Comparison of ENCODE assay signal across 12 cellular contexts in genomic region chr6:45438849-45439406, GRCh38.
DNase-seq lines count a peak whose midpoint lies in the region; ATAC-seq lines count a peak whose summit lies in the region.
"Had no signal": no experiment of that assay in that cellular context is flagged by ENCODE, and none has a peak within 500 bp of the region (broad histone marks: within the 10 kb centered on the region; RNA-seq: fewer than 3 reads in every experiment).

No MANE protein-coding gene starts in this region.

- CTCF ChIA-PET in CD4-positive, alpha-beta memory T cell (lab: Charles Lee; ENCODE audit: partially characterized antibody): interaction anchor here (1.1 to 1.3 kb wide), 2 partner anchors 13 to 19 kb away, joined by 3 read pairs; no protein-coding TSS in a partner anchor

- POLR2A ChIA-PET in CD4-positive, alpha-beta memory T cell (lab: Charles Lee; ENCODE audit: partially characterized antibody): interaction anchor here (1.8 kb wide), 1 partner anchor 14 kb away, joined by 8 read pairs; no protein-coding TSS in a partner anchor

- peaks cover 59 to 94% (median 73%) of the 10 kb centered on the region in 4 donors for H3K4me1 Mint-ChIP-seq in CD4-positive, alpha-beta memory T cell

- H3K27ac ChIP-seq in CD4-positive, alpha-beta memory T cell (ENCODE audit: low read depth, low read length): no peak overlapping the region
- H3K27ac ChIP-seq in KOPT-K1 (ENCODE audit: low read depth, low read length, poor library complexity, severe bottlenecking): peak overlapping the region; percentile 98
- H3K27ac ChIP-seq: left ventricle myocardium inferior had no signal

- peak overlapping the region in 7 of 8 donors; percentile 45 to 75 (median 64) for H3K4me3 Mint-ChIP-seq in CD4-positive, alpha-beta memory T cell

- peak in 4 of 5 donors; percentile 19 to 44 (median 33) for DNase-seq in CD4-positive, alpha-beta memory T cell
- DNase-seq in adipocyte (ENCODE audit: low read depth) (peak; percentile 70), iris pigment epithelial cell (ENCODE audit: low read depth) (peak; percentile 92), mucosa of gallbladder (ENCODE audit: low spot score) (no peak), C1 segment of cervical spinal cord (lab: John Stamatoyannopoulos, UW) (no peak), cerebellar cortex (ENCODE audit: low spot score) (no peak)
- DNase-seq: left ventricle myocardium inferior; NCI-H2029; stimulated activated CD4-positive, alpha-beta T cell treated with anti-CD3 and anti-CD28 coated beads, Interleukin-12 subunit alpha, Interleukin-12 subunit beta, amount 100 ng/mL, for 4 hours; stimulated activated naive CD8-positive, alpha-beta T cell treated with anti-CD3 and anti-CD28 coated beads, Interleukin-15, Interleukin-2, amounts not matched to agents 100 U/mL and 50 U/mL, for 24 hours had no signal

- H3K27me3 Mint-ChIP-seq in CD4-positive, alpha-beta memory T cell: no peaks in the 10 kb centered on the region

- no peaks in the 10 kb centered on the region for H3K9me3 Mint-ChIP-seq in CD4-positive, alpha-beta memory T cell

- H3K4me1 ChIP-seq in CD4-positive, alpha-beta memory T cell (ENCODE audit: insufficient read depth, low read length): peaks cover 86% of the 10 kb centered on the region
- peaks cover 36% of the 10 kb centered on the region for H3K4me1 ChIP-seq in adipocyte (ENCODE audit: control insufficient read depth, insufficient read depth, low read length)

- no peaks in the 10 kb centered on the region for H3K36me3 ChIP-seq in CD4-positive, alpha-beta memory T cell (ENCODE audit: insufficient read depth, low read length)
- H3K36me3 ChIP-seq in KOPT-K1 (ENCODE audit: insufficient read depth, low read length): peaks cover 44% of the 10 kb centered on the region
- H3K36me3 ChIP-seq in adipocyte (ENCODE audit: control insufficient read depth, insufficient read depth, low read length, severe bottlenecking): peaks cover 4% of the 10 kb centered on the region
- H3K36me3 ChIP-seq: left ventricle myocardium inferior had no signal

- intact Hi-C loops in CD4-positive, alpha-beta memory T cell (cut with micrococcal nuclease): no loop called here

- H3K27me3 ChIP-seq in CD4-positive, alpha-beta memory T cell (ENCODE audit: insufficient read depth, low read length): no peaks in the 10 kb centered on the region
- H3K27me3 ChIP-seq in adipocyte (replicated peaks; ENCODE audit: control insufficient read depth, insufficient read depth, low read length): no peaks in the 10 kb centered on the region

- peak overlapping the region; percentile 67 for H3K9ac ChIP-seq in adipocyte (ENCODE audit: low read length)

- peaks cover 56% of the 10 kb centered on the region in 2 donors for H3K36me3 Mint-ChIP-seq in CD4-positive, alpha-beta memory T cell

- H3K9me3 ChIP-seq in CD4-positive, alpha-beta memory T cell (ENCODE audit: control insufficient read depth in 1 of 2, low read length in 2 of 2): no peaks in the 10 kb centered on the region
- H3K9me3 ChIP-seq in KOPT-K1 (ENCODE audit: insufficient read depth, low read length, poor library complexity, severe bottlenecking) (no peaks in the 10 kb centered on the region), adipocyte (ENCODE audit: control insufficient read depth, low read length) (no peaks in the 10 kb centered on the region)
- H3K9me3 ChIP-seq: left ventricle myocardium inferior had no signal

- H3K4me3 ChIP-seq in CD4-positive, alpha-beta memory T cell (ENCODE audit: low read length in 2 of 2): no peak overlapping the region
- H3K4me3 ChIP-seq in adipocyte (ENCODE audit: low read length): no peak overlapping the region
- H3K4me3 ChIP-seq: left ventricle myocardium inferior had no signal

- peak overlapping the region in 6 of 7 donors; percentile 55 to 91 (median 85) for H3K27ac Mint-ChIP-seq in CD4-positive, alpha-beta memory T cell

- no peak for ATAC-seq in GM19463 (IDR thresholded peaks at IDR 0.05; ENCODE audit: unreplicated experiment)
- ATAC-seq: stimulated activated naive CD8-positive, alpha-beta T cell treated with anti-CD3 and anti-CD28 coated beads, Interleukin-15, Interleukin-2, amounts not matched to agents 100 U/mL and 50 U/mL, for 24 hours had no signal

Comparison
In these comparisons a context has a peak if more than half of its experiments do, and no peak if none do; other contexts are left out.
1. DNase-seq: peak in CD4-positive, alpha-beta memory T cell (4 of 5), adipocyte (single experiment) and iris pigment epithelial cell (single experiment); none in mucosa of gallbladder (single experiment), C1 segment of cervical spinal cord (0 of 14) and cerebellar cortex (single experiment).